Comparison of ENCODE assay signal across 8 cellular contexts in the genomic region with DNA sequence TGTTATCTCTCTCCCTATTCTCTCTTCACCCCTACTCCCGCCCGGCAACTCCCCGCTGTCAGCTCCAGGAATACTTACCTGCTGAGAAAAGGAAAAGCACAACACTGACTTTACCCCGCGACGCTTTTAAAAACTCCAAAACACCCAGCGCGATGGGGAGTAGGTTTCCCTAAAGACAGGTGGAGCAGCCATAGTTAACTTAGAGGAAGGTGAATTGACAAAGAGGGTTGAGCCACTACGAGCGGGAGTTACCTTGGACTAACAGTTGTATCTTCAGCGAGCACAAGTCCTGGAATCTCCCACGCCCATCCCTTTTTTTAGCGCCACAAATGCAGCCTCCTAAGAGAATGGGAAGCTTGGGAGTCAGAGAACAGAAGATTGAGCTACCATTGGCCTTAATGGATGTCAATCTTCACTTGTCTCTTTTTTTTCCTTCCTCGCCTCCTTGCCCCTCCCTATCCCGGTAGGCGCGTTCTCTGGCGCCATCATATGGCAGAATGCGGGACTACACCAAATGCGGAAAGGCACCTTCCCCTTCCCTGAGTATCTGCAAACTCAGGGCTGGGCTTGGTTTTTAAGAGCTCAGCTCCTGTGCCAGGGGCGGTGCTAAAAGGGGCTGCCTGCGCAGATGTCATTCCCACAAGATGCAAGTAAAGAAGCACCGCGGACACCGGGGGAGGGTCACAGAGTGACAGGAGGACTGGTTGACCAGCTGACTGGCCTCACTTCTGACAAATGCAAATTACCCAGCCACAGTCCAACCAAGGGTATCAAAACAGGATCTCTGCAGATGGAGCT. TPM values are rescaled to one million over a fixed set of nuclear protein-coding genes. Genes with fewer than 3 reads are reported as not detected.
DNase-seq lines count a peak whose midpoint lies in the region; ATAC-seq, FAIRE-seq and TF ChIP-seq lines count a peak whose summit lies in the region.
"Not testable (repeated sequence)": the region's sequence is repeated elsewhere in the genome, so short reads cannot be mapped to it uniquely, and the experiment has no call there.

No MANE protein-coding gene starts in this region.

- TF ChIP-seq CTCF in RWPE1 (conservative IDR thresholded peaks at IDR 0.05; ENCODE audit: low read depth) (peak; percentile 65), foreskin keratinocyte (conservative IDR thresholded peaks at IDR 0.05) (peak; percentile 94), neural cell (IDR thresholded peaks at IDR 0.05; ENCODE audit: poor library complexity, severe bottlenecking) (peak; percentile 95)

- TF ChIP-seq RAD21 in neural cell (conservative IDR thresholded peaks at IDR 0.05) = peak; percentile 87

- H4K20me1 ChIP-seq in neural cell (ENCODE audit: insufficient read depth) = not testable (repeated sequence)

- POLR2A ChIA-PET in RWPE1 (lab: Yijun Ruan, JAX; ENCODE audit: low non-redundant PET) = not testable (repeated sequence)

- H3K79me2 ChIP-seq in neural cell (replicated peaks; ENCODE audit: insufficient read depth, low read length) = not testable (repeated sequence)

- ATAC-seq in foreskin keratinocyte = peak; percentile 93

- not testable (repeated sequence) for H3K27ac ChIP-seq in RWPE1; foreskin keratinocyte; neural cell (ENCODE audit: low read length)

- peak; percentile 98 for DNase-seq in ELF-1 (ENCODE audit: low read depth, low spot score)
- peak; percentile 63 for DNase-seq in H54 (ENCODE audit: insufficient read length, low spot score)
- DNase-seq in LHCN-M2 (ENCODE audit: low read depth) = peak; percentile 89
- DNase-seq in RWPE1 (ENCODE audit: low spot score) = peak; percentile 80
- peak; percentile 64 for DNase-seq in activated T-helper 9 cell treated with anti-CD3 and anti-CD28 coated beads, Interleukin-2, amount 50 U/mL, for 16 hours (ENCODE audit: low read depth)
- peak; percentile 76 to 90 for DNase-seq in foreskin keratinocyte
- peak; percentile 64 for DNase-seq in stimulated activated naive CD4-positive, alpha-beta T cell treated with Interleukin-2 at 50 U/mL for 16 hours (lab: John Stamatoyannopoulos, UW)

- H3K9me3 ChIP-seq in neural cell (ENCODE audit: low read length) = not testable (repeated sequence)

- not testable (repeated sequence) for H3K4me2 ChIP-seq in neural cell (ENCODE audit: low read length)

- CTCF ChIA-PET in RWPE1 (lab: Yijun Ruan, JAX) = interaction anchor here (0.5 to 1.6 kb wide), 15 partner anchors 49 to 1854 kb away, joined by 3 to 7 read pairs (median 3); a partner anchor contains a TSS

- not testable (repeated sequence) for H3K36me3 ChIP-seq in neural cell (ENCODE audit: insufficient read depth, low read length)

- H2AFZ ChIP-seq in neural cell (ENCODE audit: low read depth, low read length) = not testable (repeated sequence)

- not testable (repeated sequence) for H3F3A ChIP-seq in neural cell (ENCODE audit: insufficient read depth, low read length, poor library complexity, severe bottlenecking)

- peak overlapping the region; percentile 64 for H3K4me3 ChIP-seq in neural cell (ENCODE audit: low read length)

- H3K9ac ChIP-seq in neural cell (ENCODE audit: low read length) = peak overlapping the region; percentile 20

- H3K27me3 ChIP-seq in foreskin keratinocyte = peaks cover 19% of the 10 kb centered on the region
- H3K27me3 ChIP-seq in neural cell (ENCODE audit: insufficient read depth, low read depth, low read length) = not testable (repeated sequence)

- H3K9me2 ChIP-seq in neural cell (ENCODE audit: insufficient read depth, low read length) = not testable (repeated sequence)

- peak; percentile 53 for FAIRE-seq in H54 (lab: Jason Lieb, UNC)

- not testable (repeated sequence) for TF ChIP-seq EP300 in neural cell (conservative IDR thresholded peaks at IDR 0.05; ENCODE audit: poor library complexity, severe bottlenecking)

- not testable (repeated sequence) for TF ChIP-seq POLR2A in H54 (IDR thresholded peaks at IDR 0.05; ENCODE audit: low read depth, low read length)

- not testable (repeated sequence) for H3K4me1 ChIP-seq in foreskin keratinocyte

TF ChIP-seq in neural cell, 6 proteins besides CTCF, POLR2A, EP300 and RAD21:
- TF ChIP-seq MXI1 (conservative IDR thresholded peaks at IDR 0.05; ENCODE audit: poor library complexity, severe bottlenecking) = peak; percentile 35
- TF ChIP-seq SMC3 (conservative IDR thresholded peaks at IDR 0.05; ENCODE audit: poor library complexity) = peak; percentile 86

RNA-seq across cellular contexts. Expression of a gene that starts 27.8 kb away (rescaled TPM):
- total RNA-seq in LHCN-M2 (2014; rRNA removed) (not detected in 2 replicates), foreskin keratinocyte (not detected in 2 replicates)
- polyA plus RNA-seq in LHCN-M2 (2012) = not detected
- polyA plus RNA-seq in foreskin keratinocyte (not detected in 2 replicates), neural cell (not detected in 2 replicates)
- not detected in 2 replicates for polyA minus RNA-seq in neural cell

RNA-seq across cellular contexts. Expression of a gene that starts 48.7 kb away (rescaled TPM):
- total RNA-seq in LHCN-M2 (2014; rRNA removed) = 37.0 and 38.9 TPM in 2 replicates
- polyA plus RNA-seq in LHCN-M2 (2012) = 4.9 TPM
- total RNA-seq in foreskin keratinocyte = 24.6 and 24.8 TPM in 2 replicates
- polyA plus RNA-seq in foreskin keratinocyte = 7.6 and 9.8 TPM in 2 replicates
- 0.58 and 1.2 TPM in 2 replicates for polyA plus RNA-seq in neural cell
- 0.58 and 0.97 TPM in 2 replicates for polyA minus RNA-seq in neural cell
